ENCODE assay signal across 28 cellular contexts in genomic region chr5:144042157-144042556, GRCh38.
"Had no signal": no experiment of that assay in that cellular context is flagged by ENCODE, and none has a peak within 500 bp of the region (broad histone marks: within the 10 kb centered on the region; RNA-seq: fewer than 3 reads in every experiment).

No MANE protein-coding gene starts in this region.

- DNase-seq: activated CD4-positive, alpha-beta T cell treated with anti-CD3 and anti-CD28 coated beads, Interleukin-2, amount 10 ng/mL, durations not matched to agents 7 days and 5 days; activated CD4-positive, alpha-beta T cell treated with anti-CD3 and anti-CD28 coated beads, Interleukin-2, amount 50 U/mL, for 48 hours; activated CD8-positive, alpha-beta T cell treated with anti-CD3 and anti-CD28 coated beads, Interleukin-2, amount 10 ng/mL, durations not matched to agents 7 days and 5 days; activated gamma-delta T cell; activated naive CD4-positive, alpha-beta T cell treated with Interleukin-2 at 50 U/mL for 16 hours; activated naive CD8-positive, alpha-beta T cell treated with anti-CD3 and anti-CD28 coated beads, Interleukin-2, amount 10 ng/mL, durations not matched to agents 7 days and 5 days; activated T-cell treated with anti-CD3 and anti-CD28 coated beads, Interleukin-2, amount 50 U/mL, for 24 hours; amygdala; MM.1S; MV-4-11; NCI-H1092; NCI-H1436 treated with DMSO at 0.1 percent for 48 hours; NCI-H1694 treated with DMSO at 0.1 percent for 48 hours; NCI-H2029; NCI-H510A; NCI-H526; NCI-H748 treated with DMSO at 0.1 percent for 48 hours; NK-92 treated with Interleukin-12 subunit alpha and Interleukin-12 subunit beta, amount 100 ng/mL, for 24 hours; PC-3; Peyer's patch; RPMI8226; SHP77 treated with DMSO at 0.1 percent for 48 hours; SK-N-SH had no signal

- H3K4me1 ChIP-seq: ascending aorta, breast epithelium, Peyer's patch, SJSA1 had no signal

- H3K9me3 ChIP-seq: ascending aorta, breast epithelium, Peyer's patch, SJSA1, SK-N-SH had no signal

- FAIRE-seq: TTC549 had no signal

- H3K4me2 ChIP-seq: KMS-11, SK-N-SH had no signal

- ATAC-seq: activated CD8-positive, alpha-beta T cell treated with anti-CD3 and anti-CD28 coated beads, Interleukin-2, amount 10 ng/mL, durations not matched to agents 7 days and 5 days; PC-3 had no signal

- H3K36me3 ChIP-seq: ascending aorta, breast epithelium, Peyer's patch, SJSA1 had no signal

- H3K4me3 ChIP-seq: ascending aorta, breast epithelium, Peyer's patch, SJSA1 had no signal

- H3K27ac ChIP-seq: ascending aorta, breast epithelium, KMS-11, Peyer's patch, SJSA1 had no signal

- H3K9ac ChIP-seq: KMS-11, SK-N-SH had no signal

- H3K27me3 ChIP-seq: ascending aorta, breast epithelium, Peyer's patch, SJSA1 had no signal
